20 cellular contexts compared by ENCODE assay signal in genomic region chr6:119830069-119830468, GRCh38.
"Had no signal": no experiment of that assay in that cellular context is flagged by ENCODE, and none has a peak within 500 bp of the region (broad histone marks: within the 10 kb centered on the region; RNA-seq: fewer than 3 reads in every experiment).

No MANE protein-coding gene starts in this region.

- H3K9me3 ChIP-seq: ascending aorta, esophagus muscularis mucosa, gastroesophageal sphincter had no signal

- DNase-seq: activated gamma-delta T cell treated with Interleukin-2 at 50 U/mL for 16 hours; activated T-cell treated with anti-CD3 and anti-CD28 coated beads, Interleukin-2, amount 50 U/mL, for 1 hour; central memory CD4-positive, alpha-beta T cell; dermis blood vessel endothelial cell; effector CD8-positive, alpha-beta T cell; head of caudate nucleus; hypothalamus; left cardiac atrium; occipital lobe; small intestine; stimulated activated CD4-positive, alpha-beta T cell treated with anti-CD3 and anti-CD28 coated beads, Interleukin-15, amount 100 ng/mL, for 24 hours; stomach; T-helper 1 cell had no signal

- FAIRE-seq: small intestine had no signal

- H3K4me1 ChIP-seq: ascending aorta, esophagus muscularis mucosa, gastroesophageal sphincter, stomach had no signal

- H3K4me3 ChIP-seq: ascending aorta, esophagus muscularis mucosa, gastroesophageal sphincter, stomach had no signal

- ATAC-seq: activated naive CD4-positive, alpha-beta T cell treated with anti-CD3 and anti-CD28 coated beads, Interleukin-2, amount 50 U/mL, for 72 hours; gastroesophageal sphincter; sciatic nerve; stimulated activated memory B cell treated with anti-CD40 and anti-IgM and Interleukin-4, amounts not matched to agents 10 μg/mL and 1 μg/mL and 100 μg/mL, for 72 hours had no signal

- H3K36me3 ChIP-seq: ascending aorta, brain microvascular endothelial cell, esophagus muscularis mucosa, gastroesophageal sphincter, stomach had no signal

- H3K27ac ChIP-seq: ascending aorta, brain microvascular endothelial cell, esophagus muscularis mucosa, gastroesophageal sphincter, stomach had no signal

- H3K27me3 ChIP-seq: ascending aorta, brain microvascular endothelial cell, esophagus muscularis mucosa, gastroesophageal sphincter, stomach had no signal
